In genomic region chr1:53390736-53391135, GRCh38 we compare ENCODE assay signal across 13 cellular contexts.
"Had no signal": no experiment of that assay in that cellular context is flagged by ENCODE, and none has a peak within 500 bp of the region (broad histone marks: within the 10 kb centered on the region; RNA-seq: fewer than 3 reads in every experiment).

No MANE protein-coding gene starts in this region.

- H3K36me3 ChIP-seq: esophagus muscularis mucosa, right atrium auricular region had no signal

- H3K9me3 ChIP-seq: right atrium auricular region had no signal

- H3K9me3 Mint-ChIP-seq: activated T-helper 2 cell treated with anti-CD3 and anti-CD28 coated beads, Interferon-gamma antibody, Interleukin-2, Interleukin-4, amounts not matched to agents 10 μg/mL and 5 μg/mL and 100 μg/mL, durations not matched to agents 14 hours and 24 hours and 36 hours; type B pancreatic cell had no signal

- H3K36me3 Mint-ChIP-seq: type B pancreatic cell had no signal

- H3K4me3 Mint-ChIP-seq: activated naive CD4-positive, alpha-beta T cell treated with anti-CD3 and anti-CD28 coated beads for 36 hours; naive thymus-derived CD8-positive, alpha-beta T cell; type B pancreatic cell had no signal

- H3K4me1 ChIP-seq: esophagus muscularis mucosa, right atrium auricular region had no signal

- H3K27me3 Mint-ChIP-seq: naive thymus-derived CD8-positive, alpha-beta T cell; type B pancreatic cell had no signal

- H3K27ac Mint-ChIP-seq: activated naive CD4-positive, alpha-beta T cell treated with anti-CD3 and anti-CD28 coated beads for 36 hours; activated T-helper 2 cell treated with anti-CD3 and anti-CD28 coated beads, Interferon-gamma antibody, Interleukin-2, Interleukin-4, amounts not matched to agents 10 μg/mL and 5 μg/mL and 100 μg/mL, durations not matched to agents 14 hours and 24 hours and 36 hours; progenitor cell of endocrine pancreas; type B pancreatic cell had no signal

- H3K27ac ChIP-seq: esophagus muscularis mucosa, right atrium auricular region had no signal

- DNase-seq: activated CD4-positive, alpha-beta T cell treated with anti-CD3 and anti-CD28 coated beads, Interleukin-2, amount 50 U/mL, for 48 hours; activated CD4-positive, CD25-positive, alpha-beta regulatory T cell treated with anti-CD3 and anti-CD28 coated beads, Interleukin-2, amount 50 U/mL, for 72 hours; activated naive CD4-positive, alpha-beta T cell treated with anti-CD3 and anti-CD28 coated beads for 36 hours; naive thymus-derived CD8-positive, alpha-beta T cell; stimulated activated CD4-positive, alpha-beta T cell treated with anti-CD3 and anti-CD28 coated beads, Interleukin-15, amount 100 ng/mL, for 24 hours; stimulated activated CD4-positive, alpha-beta T cell treated with anti-CD3 and anti-CD28 coated beads, Interleukin-4, amount 100 ng/mL, for 1 hour; stimulated activated naive CD8-positive, alpha-beta T cell treated with anti-CD3 and anti-CD28 coated beads, Interleukin-15, Interleukin-2, amounts not matched to agents 100 U/mL and 50 U/mL, for 24 hours; T-helper 9 cell had no signal

- H3K4me3 ChIP-seq: esophagus muscularis mucosa, right atrium auricular region had no signal

- H3K27me3 ChIP-seq: right atrium auricular region had no signal
